ENCODE assay signal across 11 cellular contexts in genomic region chr16:56965149-56965938, GRCh38. TPM values are rescaled to one million over a fixed set of nuclear protein-coding genes. Genes with fewer than 3 reads are reported as not detected.
DNase-seq lines count a peak whose midpoint lies in the region; ATAC-seq, FAIRE-seq and TF ChIP-seq lines count a peak whose summit lies in the region.
"Had no signal": no experiment of that assay in that cellular context is flagged by ENCODE, and none has a peak within 500 bp of the region (broad histone marks: within the 10 kb centered on the region; RNA-seq: fewer than 3 reads in every experiment).

No MANE protein-coding gene starts in this region.

- intact Hi-C loops in CD4-positive, alpha-beta memory T cell (cut with micrococcal nuclease), result loop anchor here (2.0 kb wide), 2 partner anchors 49 to 119 kb away; no protein-coding TSS in a partner anchor

- H3K27ac Mint-ChIP-seq in CD4-positive, alpha-beta memory T cell, result peak overlapping the region in 5 of 7 donors; percentile 12 to 83 (median 54)
- peak overlapping the region; percentile 88 for H3K27ac Mint-ChIP-seq in astrocyte (ENCODE audit: unreplicated experiment)
- H3K27ac Mint-ChIP-seq in naive thymus-derived CD8-positive, alpha-beta T cell, result peak overlapping the region; percentile 66 to 94 (median 87)

- peaks cover 11 to 23% (median 17%) of the 10 kb centered on the region in 4 donors for H3K4me1 Mint-ChIP-seq in CD4-positive, alpha-beta memory T cell
- H3K4me1 Mint-ChIP-seq in astrocyte (ENCODE audit: low read depth, unreplicated experiment), result peaks cover 14% of the 10 kb centered on the region
- H3K4me1 Mint-ChIP-seq in naive thymus-derived CD8-positive, alpha-beta T cell, result peaks cover 19 to 34% (median 26%) of the 10 kb centered on the region in 4 donors

- H3K9me3 ChIP-seq in CD4-positive, alpha-beta memory T cell (ENCODE audit: control insufficient read depth in 1 of 2, low read length in 2 of 2), result no peaks in the 10 kb centered on the region
- H3K9me3 ChIP-seq in KOPT-K1 (ENCODE audit: insufficient read depth, low read length, poor library complexity, severe bottlenecking), result no peaks in the 10 kb centered on the region
- H3K9me3 ChIP-seq in astrocyte (ENCODE audit: insufficient read depth, low read depth, low read length), result no peaks in the 10 kb centered on the region
- H3K9me3 ChIP-seq in MG63, result no peaks in the 10 kb centered on the region
- H3K9me3 ChIP-seq: vagina had no signal

- H3K4me3 Mint-ChIP-seq in CD4-positive, alpha-beta memory T cell, result peak overlapping the region in 3 of 8 donors; percentile 9 to 35 (median 20)
- H3K4me3 Mint-ChIP-seq in astrocyte (ENCODE audit: unreplicated experiment), result no peak overlapping the region
- peak overlapping the region in 8 of 10 donors; percentile 22 to 74 (median 55) for H3K4me3 Mint-ChIP-seq in naive thymus-derived CD8-positive, alpha-beta T cell

- H3K27me3 Mint-ChIP-seq in CD4-positive, alpha-beta memory T cell, result no peaks in the 10 kb centered on the region
- peaks cover 4% of the 10 kb centered on the region for H3K27me3 Mint-ChIP-seq in astrocyte (ENCODE audit: low read depth, unreplicated experiment)
- H3K27me3 Mint-ChIP-seq in naive thymus-derived CD8-positive, alpha-beta T cell, result no peaks in the 10 kb centered on the region

- TF ChIP-seq CTCF in astrocyte (IDR thresholded peaks at IDR 0.05; ENCODE audit: insufficient read depth, low read depth, low read length), result no peak

- H3K36me3 ChIP-seq in CD4-positive, alpha-beta memory T cell (ENCODE audit: insufficient read depth, low read length), result no peaks in the 10 kb centered on the region
- no peaks in the 10 kb centered on the region for H3K36me3 ChIP-seq in KOPT-K1 (ENCODE audit: insufficient read depth, low read length)
- no peaks in the 10 kb centered on the region for H3K36me3 ChIP-seq in astrocyte (ENCODE audit: insufficient read depth, low read length)
- no peaks in the 10 kb centered on the region for H3K36me3 ChIP-seq in MG63
- H3K36me3 ChIP-seq: vagina had no signal

- H3K4me2 ChIP-seq in astrocyte (ENCODE audit: low read length), result peak overlapping the region; percentile 20

- peak overlapping the region; percentile 10 for H3K9ac ChIP-seq in astrocyte (ENCODE audit: low read length)

- H3K9me3 Mint-ChIP-seq in CD4-positive, alpha-beta memory T cell, result no peaks in the 10 kb centered on the region
- H3K9me3 Mint-ChIP-seq in astrocyte (ENCODE audit: unreplicated experiment), result peaks cover 3% of the 10 kb centered on the region
- no peaks in the 10 kb centered on the region for H3K9me3 Mint-ChIP-seq in naive thymus-derived CD8-positive, alpha-beta T cell

- no peaks in the 10 kb centered on the region for H3K79me2 ChIP-seq in astrocyte (ENCODE audit: insufficient read depth, low read length)

- H3K36me3 Mint-ChIP-seq in CD4-positive, alpha-beta memory T cell, result no peaks in the 10 kb centered on the region
- no peaks in the 10 kb centered on the region for H3K36me3 Mint-ChIP-seq in astrocyte (ENCODE audit: low read depth, unreplicated experiment)
- H3K36me3 Mint-ChIP-seq in naive thymus-derived CD8-positive, alpha-beta T cell, result no peaks in the 10 kb centered on the region

- H3K27ac ChIP-seq in CD4-positive, alpha-beta memory T cell (ENCODE audit: low read depth, low read length), result no peak overlapping the region
- H3K27ac ChIP-seq in KOPT-K1 (ENCODE audit: low read depth, low read length, poor library complexity, severe bottlenecking) (peak overlapping the region; percentile 49), astrocyte (ENCODE audit: low read depth, low read length) (peak overlapping the region; percentile 2)
- H3K27ac ChIP-seq: SK-N-MC, vagina had no signal

- DNase-seq in CD4-positive, alpha-beta memory T cell, result peak in 1 of 5 donors; percentile 31
- no peak for DNase-seq in astrocyte (ENCODE audit: low read depth)
- DNase-seq in naive thymus-derived CD8-positive, alpha-beta T cell, result no peak
- DNase-seq in MG63, result no peak
- no peak for DNase-seq in OCI-M2 (lab: John Stamatoyannopoulos, UW; ENCODE audit: unreplicated experiment)
- no peak for DNase-seq in NCI-H345 treated with DMSO at 0.1 percent for 48 hours (lab: John Stamatoyannopoulos, UW; ENCODE audit: unreplicated experiment)
- no peak for DNase-seq in activated CD4-positive, CD25-positive, alpha-beta regulatory T cell (lab: John Stamatoyannopoulos, UW)
- DNase-seq: NCI-H1417 treated with DMSO at 0.1 percent for 48 hours had no signal

- CTCF ChIA-PET in CD4-positive, alpha-beta memory T cell (lab: Charles Lee; ENCODE audit: partially characterized antibody), result interaction anchor here (0.7 to 6.9 kb wide), 27 partner anchors 8 to 204 kb away, joined by 3 to 81 read pairs (median 9); partner anchors contain the start of genes CPNE2 and NLRC5

- no peak overlapping the region for H3K4me3 ChIP-seq in CD4-positive, alpha-beta memory T cell (ENCODE audit: low read length in 2 of 2)
- H3K4me3 ChIP-seq in astrocyte (ENCODE audit: insufficient read depth, low read depth, low read length) (no peak overlapping the region), MG63 (no peak overlapping the region)
- H3K4me3 ChIP-seq: SK-N-MC, vagina had no signal

- FAIRE-seq in astrocyte (lab: Jason Lieb, UNC), result no peak

- ATAC-seq in naive thymus-derived CD8-positive, alpha-beta T cell, result peak in 1 of 2 donors; percentile 58

- peaks cover 19% of the 10 kb centered on the region for H3K4me1 ChIP-seq in CD4-positive, alpha-beta memory T cell (ENCODE audit: insufficient read depth, low read length)
- peaks cover 20% of the 10 kb centered on the region for H3K4me1 ChIP-seq in astrocyte (ENCODE audit: insufficient read depth, low read length)

- peak overlapping the region; percentile 51 for H2AFZ ChIP-seq in astrocyte (ENCODE audit: low read depth, low read length)

- H4K20me1 ChIP-seq in astrocyte (ENCODE audit: insufficient read depth, low read length), result no peaks in the 10 kb centered on the region

- POLR2A ChIA-PET in CD4-positive, alpha-beta memory T cell (lab: Charles Lee; ENCODE audit: partially characterized antibody), result interaction anchor here (0.5 to 5.2 kb wide), 14 partner anchors 8 to 137 kb away, joined by 3 to 41 read pairs (median 4); partner anchors contain the start of genes HERPUD1 and NLRC5
- POLR2A ChIA-PET in naive thymus-derived CD8-positive, alpha-beta T cell (lab: Charles Lee), result interaction anchor here (0.6 to 15.9 kb wide), 15 partner anchors 11 to 119 kb away, joined by 3 to 231 read pairs (median 6); partner anchors contain the start of gene NLRC5

- H3K27me3 ChIP-seq in CD4-positive, alpha-beta memory T cell (ENCODE audit: insufficient read depth, low read length), result no peaks in the 10 kb centered on the region
- H3K27me3 ChIP-seq in astrocyte (ENCODE audit: insufficient read depth, low read length) (no peaks in the 10 kb centered on the region), MG63 (no peaks in the 10 kb centered on the region; the same call in 1 of the 2 replicates)
- H3K27me3 ChIP-seq: vagina had no signal

RNA-seq across cellular contexts. Expression of gene CETP, which starts 3.6 kb away (rescaled TPM):
- total RNA-seq in CD4-positive, alpha-beta memory T cell, result not detected
- polyA plus RNA-seq in CD4-positive, alpha-beta memory T cell, result under 1 TPM in 1 of 2 donors, not detected in 1; 0.14 TPM
- total RNA-seq in astrocyte, result 0.17 TPM in 1 of 2 replicates, not detected in the other
- total RNA-seq in naive thymus-derived CD8-positive, alpha-beta T cell, result under 1 TPM in 1 of 2 experiments, not detected in 1; 0.27 TPM
- polyA plus RNA-seq in naive thymus-derived CD8-positive, alpha-beta T cell, result under 1 TPM in 2 of 3 donors, not detected in 1; 0.20 to 0.21 TPM
- total RNA-seq in MG63 (2014; rRNA removed; shearing (Covaris generic); ENCODE audit: low replicate concordance), result not detected in 2 replicates
- total RNA-seq: vagina had no signal

RNA-seq across cellular contexts. Expression of gene NLRC5, which starts 24.0 kb away (rescaled TPM):
- total RNA-seq in CD4-positive, alpha-beta memory T cell, result 100 to 1,000 TPM; 416 to 457 TPM
- 100 to 1,000 TPM in 1 of 2 donors, 10 to 100 TPM in 1; 41.6 to 151 TPM for polyA plus RNA-seq in CD4-positive, alpha-beta memory T cell
- 29.9 and 33.1 TPM in 2 replicates for total RNA-seq in astrocyte
- total RNA-seq in naive thymus-derived CD8-positive, alpha-beta T cell, result 100 to 1,000 TPM; 474 to 488 TPM
- polyA plus RNA-seq in naive thymus-derived CD8-positive, alpha-beta T cell, result 100 to 1,000 TPM in 1 of 3 donors, 10 to 100 TPM in 2; 70.4 to 137 (median 80.0) TPM
- 4.9 and 11.7 TPM in 2 replicates for total RNA-seq in MG63 (2014; rRNA removed; shearing (Covaris generic); ENCODE audit: low replicate concordance)

RNA-seq across cellular contexts. Expression of gene HERPUD1, which starts 33.4 kb away (rescaled TPM):
- total RNA-seq in CD4-positive, alpha-beta memory T cell, result 100 to 1,000 TPM; 130 to 136 TPM
- 100 to 1,000 TPM; 110 to 201 TPM for polyA plus RNA-seq in CD4-positive, alpha-beta memory T cell
- total RNA-seq in astrocyte, result 234 and 252 TPM in 2 replicates
- 100 to 1,000 TPM; 190 to 214 TPM for total RNA-seq in naive thymus-derived CD8-positive, alpha-beta T cell
- polyA plus RNA-seq in naive thymus-derived CD8-positive, alpha-beta T cell, result 10 to 100 TPM; 43.8 to 88.6 (median 57.6) TPM
- 226 and 252 TPM in 2 replicates for total RNA-seq in MG63 (2014; rRNA removed; shearing (Covaris generic); ENCODE audit: low replicate concordance)

Comparison
In these comparisons a context has a peak if more than half of its experiments do, and no peak if none do; other contexts are left out.
1. RNA of gene NLRC5, which starts 24.0 kb away (total RNA-seq): 474 to 488 TPM in naive thymus-derived CD8-positive, alpha-beta T cell and 416 to 457 TPM in CD4-positive, alpha-beta memory T cell; 29.9 to 33.1 TPM in astrocyte and 4.9 to 11.7 TPM in MG63; every median in the first group is over 10 times any median in the second.
2. Peak in every context shown above with its lines, with median percentiles within 50 percentile points of each other: H3K27ac Mint-ChIP-seq.